Comparison of ENCODE assay signal across 7 cellular contexts in the genomic region with DNA sequence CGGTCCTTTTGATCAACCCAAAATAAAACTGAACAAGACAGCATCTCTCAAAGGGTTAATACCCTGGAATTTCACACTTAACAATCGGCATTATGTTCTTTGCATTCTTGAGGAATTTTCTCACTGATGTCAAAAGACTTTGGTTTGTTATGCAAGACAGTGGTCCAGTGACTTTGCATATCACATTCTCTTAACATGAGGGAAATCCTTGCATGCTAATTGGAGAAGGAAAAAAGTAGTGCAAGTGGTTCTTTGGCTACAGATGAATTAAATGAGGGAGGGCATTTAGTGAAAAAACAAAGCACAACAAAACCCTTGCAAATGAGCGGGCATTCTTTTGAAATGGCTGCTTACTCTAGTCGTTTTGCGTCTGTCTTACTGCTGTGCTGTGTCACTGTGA.
DNase-seq lines count a peak whose midpoint lies in the region; ATAC-seq and TF ChIP-seq lines count a peak whose summit lies in the region.

No MANE protein-coding gene starts in this region.

- ATAC-seq in omental fat pad (ENCODE audit: low FRiP score) (no peak), left colon (no peak)

- H3K4me1 Mint-ChIP-seq in HFFc6 (ENCODE audit: low read depth) (peaks cover 87% of the 10 kb centered on the region), brain (peaks cover 81% of the 10 kb centered on the region)

- H3K27ac Mint-ChIP-seq in HFFc6 (peak overlapping the region; percentile 77; the same call in 1 of the 2 replicates), brain (peak overlapping the region; percentile 57 to 92 (median 79))

- no peak overlapping the region for H3K4me3 ChIP-seq in kidney epithelial cell (ENCODE audit: low read depth, low read length)
- H3K4me3 ChIP-seq in tibial artery: no peak overlapping the region

- peak overlapping the region; percentile 53; the same call in 1 of the 2 replicates for H3K4me3 Mint-ChIP-seq in HFFc6
- peak overlapping the region; percentile 1 to 64 (median 47) for H3K4me3 Mint-ChIP-seq in brain

- no peaks in the 10 kb centered on the region for H3K9me3 ChIP-seq in tibial artery

- H3K27me3 ChIP-seq in kidney epithelial cell (ENCODE audit: control insufficient read depth, insufficient read depth, low read length) (no peaks in the 10 kb centered on the region), tibial artery (no peaks in the 10 kb centered on the region)

- peak overlapping the region; percentile 66 to 75 for H3K27ac ChIP-seq in tibial artery

- H3K9me3 Mint-ChIP-seq in HFFc6 (no peaks in the 10 kb centered on the region), brain (peaks cover 2 to 6% (median 3%) of the 10 kb centered on the region in 5 experiments)

- H3K36me3 ChIP-seq in kidney epithelial cell (ENCODE audit: control insufficient read depth, insufficient read depth, low read length) (no peaks in the 10 kb centered on the region), tibial artery (no peaks in the 10 kb centered on the region)

- H3K36me3 Mint-ChIP-seq in HFFc6 (ENCODE audit: low read depth) (peaks cover 8% of the 10 kb centered on the region; the same call in 1 of the 2 replicates), brain (peaks cover 4% of the 10 kb centered on the region)

- peak; percentile 35 for DNase-seq in HFFc6
- DNase-seq in kidney epithelial cell (ENCODE audit: low read depth): peak; percentile 80
- no peak for DNase-seq in tibial artery
- DNase-seq in omental fat pad (ENCODE audit: low spot score): no peak
- DNase-seq in DMS53 treated with DMSO at 0.1 percent for 48 hours (lab: John Stamatoyannopoulos, UW; ENCODE audit: unreplicated experiment): no peak
- DNase-seq in left colon: no peak

- TF ChIP-seq CTCF in HFFc6 (IDR thresholded peaks at IDR 0.05): no peak
- no peak for TF ChIP-seq CTCF in brain (conservative IDR thresholded peaks at IDR 0.05)
- TF ChIP-seq CTCF in kidney epithelial cell (IDR thresholded peaks at IDR 0.05; ENCODE audit: insufficient read depth, low read length, poor library complexity, severe bottlenecking): no peak
- no peak for TF ChIP-seq CTCF in tibial artery (IDR thresholded peaks at IDR 0.05)
- TF ChIP-seq CTCF in omental fat pad (IDR thresholded peaks at IDR 0.05): no peak

- intact Hi-C loops in tibial artery (cut with DNase I; ENCODE audit: low total_unique reads) (loop anchor here (10.0 kb wide), 1 partner anchor 112 kb away; no protein-coding TSS in a partner anchor), left colon (cut with DNase I, micrococcal nuclease) (no loop called here)

- H3K27me3 Mint-ChIP-seq in HFFc6 (ENCODE audit: insufficient read depth) (peaks cover 12% of the 10 kb centered on the region), brain (no peaks in the 10 kb centered on the region)

- H3K4me1 ChIP-seq in tibial artery: peaks cover 0 to 87% (median 54%) of the 10 kb centered on the region in 4 donors

Comparison
In these comparisons a context has a peak if more than half of its experiments do, and no peak if none do; other contexts are left out.
1. DNase-seq: peak in HFFc6 (single experiment) and kidney epithelial cell (single experiment); none in tibial artery (0 of 2), omental fat pad (single experiment), DMS53 treated with DMSO at 0.1 percent for 48 hours (single experiment) and left colon (0 of 2).